In genomic region chr3:146184616-146185015, GRCh38 we compare ENCODE assay signal across 15 cellular contexts. TPM values are rescaled to one million over a fixed set of nuclear protein-coding genes. Genes with fewer than 3 reads are reported as not detected.
DNase-seq lines count a peak whose midpoint lies in the region; ATAC-seq, FAIRE-seq and TF ChIP-seq lines count a peak whose summit lies in the region.
"Had no signal": no experiment of that assay in that cellular context is flagged by ENCODE, and none has a peak within 500 bp of the region (broad histone marks: within the 10 kb centered on the region; RNA-seq: fewer than 3 reads in every experiment).

No MANE protein-coding gene starts in this region.

- H4K8ac ChIP-seq in trophoblast cell (ENCODE audit: low read depth, low read length) = no peak overlapping the region

- DNase-seq in GM23248 = peak; percentile 58
- peak; percentile 67 for DNase-seq in NCI-H2171 treated with DMSO at 0.1 percent for 48 hours (lab: John Stamatoyannopoulos, UW)
- DNase-seq in colonic mucosa = peak; percentile 43
- DNase-seq in trophoblast cell = peak; percentile 54 to 74
- no peak for DNase-seq in NCI-H187 treated with DMSO at 0.1 percent for 48 hours (lab: John Stamatoyannopoulos, UW)
- no peak for DNase-seq in GM12891 (ENCODE audit: insufficient read length, low spot score)
- DNase-seq: activated CD4-positive, alpha-beta T cell treated with anti-CD3 and anti-CD28 coated beads, Interleukin-2, amount 50 U/mL, for 1 hour; brain microvascular endothelial cell; left ventricle myocardium superior; natural killer cell; NCI-H2081; right lobe of liver had no signal

- H3K4ac ChIP-seq in trophoblast cell (ENCODE audit: low read depth, low read length) = no peak overlapping the region

- no peaks in the 10 kb centered on the region for H3K9me2 ChIP-seq in GM23248 (ENCODE audit: insufficient read depth)

- no peak overlapping the region for H3K4me3 ChIP-seq in GM23248
- H3K4me3 ChIP-seq in colonic mucosa = no peak overlapping the region
- no peak overlapping the region for H3K4me3 ChIP-seq in trophoblast cell (ENCODE audit: low read depth, low read length)
- H3K4me3 ChIP-seq: PC-9, right lobe of liver had no signal

- no peak for TF ChIP-seq POLR2A in GM12891 (IDR thresholded peaks at IDR 0.05; ENCODE audit: low read depth, low read length)

- no peak overlapping the region for H2BK120ac ChIP-seq in trophoblast cell (ENCODE audit: insufficient read depth, low read length, poor library complexity)

- ATAC-seq in HG02759 (IDR thresholded peaks at IDR 0.05; ENCODE audit: unreplicated experiment) = no peak
- ATAC-seq: left ventricle myocardium superior, natural killer cell had no signal

- TF ChIP-seq CTCF in colonic mucosa (IDR thresholded peaks at IDR 0.05) = no peak

- no peak overlapping the region for H3K14ac ChIP-seq in trophoblast cell (ENCODE audit: low read length)

- H2AFZ ChIP-seq in GM23248 (no peak overlapping the region), trophoblast cell (ENCODE audit: insufficient read depth, low read length, poor library complexity) (no peak overlapping the region)
- H2AFZ ChIP-seq: PC-9 had no signal

- intact Hi-C loops in colonic mucosa (cut with DNase I) = loop anchor here (5.0 kb wide), 1 partner anchor 117 kb away; no protein-coding TSS in a partner anchor

- no peak overlapping the region for H2BK5ac ChIP-seq in trophoblast cell (ENCODE audit: low read depth, low read length, poor library complexity)

- no peaks in the 10 kb centered on the region for H3K79me1 ChIP-seq in trophoblast cell (ENCODE audit: low read length)

- no peak overlapping the region for H4K12ac ChIP-seq in trophoblast cell (ENCODE audit: low read depth, low read length)

- 26 to 46% methylated on average over 1 of the region's 1 CpG for WGBS in GM23248 (ENCODE audit: low coverage in 1 of 2, low lambda C conversion rate in 2 of 2, missing lambda C conversion rate in 2 of 2), 2 experiments
- WGBS in trophoblast cell (ENCODE audit: extremely low coverage, insufficient coverage, insufficient read length) = no CpG with 5 or more reads among the region's 1 CpG

- H3K27me3 ChIP-seq in GM23248 (replicated peaks; ENCODE audit: insufficient read depth) (no peaks in the 10 kb centered on the region), colonic mucosa (no peaks in the 10 kb centered on the region), trophoblast cell (ENCODE audit: insufficient read depth, low read length) (no peaks in the 10 kb centered on the region)
- H3K27me3 ChIP-seq: brain microvascular endothelial cell, right lobe of liver had no signal

- no peak overlapping the region for H3K18ac ChIP-seq in trophoblast cell (ENCODE audit: low read length)

- no peaks in the 10 kb centered on the region for H3F3A ChIP-seq in GM23248 (ENCODE audit: insufficient read depth)

- 0 out of 2 replicates have a peak, but pooled peaks cover 4% of the 10 kb centered on the region for H3K4me1 ChIP-seq in GM23248 (ENCODE audit: insufficient read depth)
- no peaks in the 10 kb centered on the region for H3K4me1 ChIP-seq in colonic mucosa
- H3K4me1 ChIP-seq in trophoblast cell (ENCODE audit: control insufficient read depth in 1 of 2, insufficient read depth in 2 of 2, low read length in 2 of 2) = no peaks in the 10 kb centered on the region
- H3K4me1 ChIP-seq: right lobe of liver had no signal

- no peaks in the 10 kb centered on the region for H4K20me1 ChIP-seq in GM23248 (ENCODE audit: insufficient read depth)

- H3K36me3 ChIP-seq in GM23248 (ENCODE audit: low read depth) = no peaks in the 10 kb centered on the region
- H3K36me3 ChIP-seq in colonic mucosa = no peaks in the 10 kb centered on the region
- H3K36me3 ChIP-seq in trophoblast cell (ENCODE audit: control insufficient read depth in 1 of 2, insufficient read depth in 2 of 2, low read length in 2 of 2) = no peaks in the 10 kb centered on the region
- H3K36me3 ChIP-seq: brain microvascular endothelial cell had no signal

- H3K9ac ChIP-seq in GM23248 (no peak overlapping the region), colonic mucosa (ENCODE audit: low read depth in 2 of 2, low read length in 2 of 2) (no peak overlapping the region), trophoblast cell (ENCODE audit: low read length) (no peak overlapping the region)

- H3K27ac ChIP-seq in GM23248 (no peak overlapping the region), colonic mucosa (no peak overlapping the region), trophoblast cell (ENCODE audit: low read depth, low read length) (no peak overlapping the region)
- H3K27ac ChIP-seq: brain microvascular endothelial cell, PC-9, right lobe of liver had no signal

- H3K79me2 ChIP-seq in GM23248 (ENCODE audit: insufficient read depth) = no peaks in the 10 kb centered on the region
- no peaks in the 10 kb centered on the region for H3K79me2 ChIP-seq in trophoblast cell (ENCODE audit: control insufficient read depth, insufficient read depth, low read length, poor library complexity)

- H3K9me3 ChIP-seq in GM23248 (ENCODE audit: low read depth) (no peaks in the 10 kb centered on the region), colonic mucosa (no peaks in the 10 kb centered on the region), trophoblast cell (ENCODE audit: insufficient read depth, low read depth, low read length) (no peaks in the 10 kb centered on the region)
- H3K9me3 ChIP-seq: right lobe of liver had no signal

- H3K4me2 ChIP-seq in GM23248 (ENCODE audit: unreplicated experiment) (no peak overlapping the region), trophoblast cell (ENCODE audit: low read length) (no peak overlapping the region)
- H3K4me2 ChIP-seq: PC-9 had no signal

- in situ Hi-C loops in GM23248 (cut with MboI) = no loop called here

- FAIRE-seq in GM12891 (lab: Jason Lieb, UNC) = no peak

- no peak overlapping the region for H4K91ac ChIP-seq in trophoblast cell (ENCODE audit: low read depth, low read length)

- H3K23ac ChIP-seq in trophoblast cell (ENCODE audit: low read length) = no peak overlapping the region

- H2AK5ac ChIP-seq in trophoblast cell (ENCODE audit: low read length) = no peak overlapping the region

- no peak overlapping the region for H2BK12ac ChIP-seq in trophoblast cell (ENCODE audit: low read length)

TF ChIP-seq in GM12891, 5 proteins besides CTCF, POLR2A, EP300 and RAD21:
- TF ChIP-seq SPI1 (IDR thresholded peaks at IDR 0.05; ENCODE audit: low read depth, low read length) = no peak

RNA-seq across cellular contexts. Expression of gene PLOD2, which starts 23.6 kb away (rescaled TPM):
- 306 and 330 TPM in 2 replicates for total RNA-seq in GM23248 (2014; rRNA removed; shearing (Covaris generic))
- polyA plus RNA-seq in GM23248 (2016; fragmentation: Nextera tagmentation; extraction: Ambion mirVana) = 288 and 300 TPM in 2 replicates
- 100 to 1,000 TPM in 1 of 2 donors, 10 to 100 TPM in 1; 66.7 to 245 TPM for total RNA-seq in colonic mucosa
- 110 and 115 TPM in 2 replicates for polyA plus RNA-seq in trophoblast cell (2013)
- polyA plus RNA-seq in GM12891 (2012; ENCODE audit: low read depth, missing spikeins) = 0.86 TPM
- polyA plus RNA-seq: CD14-positive monocyte had no signal

Comparison
In these comparisons a context has a peak if more than half of its experiments do, and no peak if none do; other contexts are left out.
1. DNase-seq: peak in GM23248 (single experiment), NCI-H2171 treated with DMSO at 0.1 percent for 48 hours (single experiment), colonic mucosa (single experiment) and trophoblast cell (2 of 2); none in NCI-H187 treated with DMSO at 0.1 percent for 48 hours (single experiment) and GM12891 (single experiment).